In the genomic region with DNA sequence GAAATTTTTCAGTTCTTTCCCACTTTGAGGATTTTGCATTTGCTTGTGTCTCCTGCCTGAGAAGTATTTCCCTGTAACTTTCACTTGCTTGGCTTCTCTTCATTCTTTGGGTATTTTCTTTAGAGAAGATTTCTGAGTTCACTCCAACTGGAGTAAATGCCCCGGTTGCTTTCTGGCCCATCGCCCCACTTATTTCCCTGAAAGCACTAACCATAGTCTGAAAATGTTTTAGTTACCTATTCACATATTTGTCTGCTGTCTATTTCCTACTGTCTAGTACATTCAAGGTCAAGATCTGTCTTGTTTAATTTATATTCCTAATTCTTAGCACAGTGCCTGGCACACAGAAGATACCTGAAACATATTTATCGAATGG, we compare ENCODE assay signal across 23 cellular contexts.
"Had no signal": no experiment of that assay in that cellular context is flagged by ENCODE, and none has a peak within 500 bp of the region (broad histone marks: within the 10 kb centered on the region; RNA-seq: fewer than 3 reads in every experiment).

No MANE protein-coding gene starts in this region.

- H3K9me3 Mint-ChIP-seq: activated naive CD8-positive, alpha-beta T cell treated with anti-CD3 and anti-CD28 coated beads, Interleukin-2, amount 10 ng/mL, durations not matched to agents 7 days and 5 days had no signal

- H3K27ac Mint-ChIP-seq: activated CD8-positive, alpha-beta T cell treated with anti-CD3 and anti-CD28 coated beads, Interleukin-2, amount 10 ng/mL, durations not matched to agents 7 days and 5 days; activated naive CD8-positive, alpha-beta T cell treated with anti-CD3 and anti-CD28 coated beads, Interleukin-2, amount 10 ng/mL, durations not matched to agents 7 days and 5 days; T-helper 17 cell; WTC11 had no signal

- H3K4me1 ChIP-seq: adrenal gland had no signal

- H3K36me3 Mint-ChIP-seq: activated naive CD8-positive, alpha-beta T cell treated with anti-CD3 and anti-CD28 coated beads, Interleukin-2, amount 10 ng/mL, durations not matched to agents 7 days and 5 days; WTC11 had no signal

- H3K27me3 ChIP-seq: adrenal gland had no signal

- DNase-seq: activated CD4-positive, alpha-beta T cell treated with anti-CD3 and anti-CD28 coated beads for 48 hours; activated CD4-positive, alpha-beta T cell treated with anti-CD3 and anti-CD28 coated beads, Interleukin-2, amount 50 U/mL, for 4 hours; activated CD4-positive, CD25-positive, alpha-beta regulatory T cell treated with anti-CD3 and anti-CD28 coated beads, Interleukin-2, amount 50 U/mL, for 72 hours; activated CD8-positive, alpha-beta memory T cell treated with anti-CD3 and anti-CD28 coated beads, Interleukin-2, amount 50 U/mL, for 48 hours; activated CD8-positive, alpha-beta T cell treated with anti-CD3 and anti-CD28 coated beads, Interleukin-2, amount 10 ng/mL, durations not matched to agents 7 days and 5 days; activated naive CD4-positive, alpha-beta T cell treated with anti-CD3 and anti-CD28 coated beads, Interleukin-2, amount 50 U/mL, for 16 hours; activated naive CD8-positive, alpha-beta T cell treated with anti-CD3 and anti-CD28 coated beads, Interleukin-2, amount 10 ng/mL, durations not matched to agents 7 days and 5 days; activated T-cell treated with anti-CD3 and anti-CD28 coated beads, Interleukin-2, amount 50 U/mL, for 1 hour; adrenal gland; IMR-90; NCI-H1048; NCI-H146; NCI-H187 treated with DMSO at 0.1 percent for 48 hours; NCI-H2081 treated with DMSO at 0.1 percent for 48 hours; NCI-H226; NCI-H526 treated with DMSO at 0.1 percent for 48 hours; NCI-H82; NK-92 treated with Interleukin-12 subunit alpha and Interleukin-12 subunit beta, amount 100 ng/mL, for 24 hours; PC-9; SHP77 treated with DMSO at 0.1 percent for 48 hours; T-helper 17 cell; T-helper 9 cell had no signal

- H3K4me2 ChIP-seq: PC-9 had no signal

- H3K9me3 ChIP-seq: adrenal gland had no signal

- H3K4me3 Mint-ChIP-seq: activated CD8-positive, alpha-beta T cell treated with anti-CD3 and anti-CD28 coated beads, Interleukin-2, amount 10 ng/mL, durations not matched to agents 7 days and 5 days; activated naive CD8-positive, alpha-beta T cell treated with anti-CD3 and anti-CD28 coated beads, Interleukin-2, amount 10 ng/mL, durations not matched to agents 7 days and 5 days; T-helper 17 cell; WTC11 had no signal

- H3K36me3 ChIP-seq: adrenal gland had no signal

- H2AFZ ChIP-seq: PC-9 had no signal

- H3K4me3 ChIP-seq: adrenal gland, PC-9 had no signal

- H3K27me3 Mint-ChIP-seq: activated naive CD8-positive, alpha-beta T cell treated with anti-CD3 and anti-CD28 coated beads, Interleukin-2, amount 10 ng/mL, durations not matched to agents 7 days and 5 days; T-helper 17 cell had no signal

- H3K4me1 Mint-ChIP-seq: activated naive CD8-positive, alpha-beta T cell treated with anti-CD3 and anti-CD28 coated beads, Interleukin-2, amount 10 ng/mL, durations not matched to agents 7 days and 5 days; T-helper 17 cell had no signal

- H3K27ac ChIP-seq: adrenal gland, PC-9 had no signal
